In the genomic region with DNA sequence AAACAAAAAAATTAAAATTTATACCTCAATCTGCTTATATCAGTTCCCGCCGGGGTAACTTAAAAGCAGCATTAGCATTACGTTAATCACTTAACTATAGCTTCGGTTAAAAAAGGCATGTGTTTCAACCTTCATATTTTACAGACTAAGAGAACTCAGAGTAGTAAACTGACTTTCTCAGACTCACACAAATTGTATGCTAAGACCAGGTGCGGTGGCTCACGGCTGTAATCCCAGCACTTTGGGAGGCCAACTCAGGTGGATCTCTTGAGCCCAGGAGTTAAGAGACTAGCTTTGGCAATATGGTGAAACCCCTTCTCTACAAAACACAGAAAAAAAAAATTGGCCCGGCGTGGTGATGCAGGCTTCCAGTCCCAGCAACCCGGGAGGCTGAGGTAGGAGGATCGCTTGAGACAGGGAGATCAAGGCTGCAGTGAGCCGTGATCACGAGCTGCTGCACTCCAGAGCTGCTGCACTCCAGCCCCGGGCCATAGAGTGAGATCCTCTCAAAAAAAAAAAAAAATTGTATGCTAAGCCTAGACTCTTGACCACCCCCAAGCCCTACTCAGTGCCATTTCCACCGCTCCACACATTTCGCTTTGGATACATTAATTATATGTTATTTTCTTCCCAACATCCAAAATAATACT, we compare ENCODE assay signal across 8 cellular contexts. TPM values are rescaled to one million over a fixed set of nuclear protein-coding genes. Genes with fewer than 3 reads are reported as not detected.
DNase-seq lines count a peak whose midpoint lies in the region; ATAC-seq and TF ChIP-seq lines count a peak whose summit lies in the region.

No MANE protein-coding gene starts in this region.

- H3K27me3 ChIP-seq in right cardiac atrium (ENCODE audit: control insufficient read depth, insufficient read depth), result no peaks in the 10 kb centered on the region
- H3K27me3 ChIP-seq in stomach, result no peaks in the 10 kb centered on the region

- H3K4me3 Mint-ChIP-seq in activated CD8-positive, alpha-beta memory T cell treated with anti-CD3 and anti-CD28 coated beads, Interleukin-2, amount 10 ng/mL, durations not matched to agents 7 days and 5 days, result peak overlapping the region; percentile 99

- H3K4me1 ChIP-seq in right cardiac atrium (ENCODE audit: control insufficient read depth, insufficient read depth, low read length) (peaks cover 3% of the 10 kb centered on the region), stomach (peaks cover 36 to 77% (median 55%) of the 10 kb centered on the region in 4 donors)

- peak overlapping the region; percentile 90 for H3K27ac Mint-ChIP-seq in activated CD8-positive, alpha-beta memory T cell treated with anti-CD3 and anti-CD28 coated beads, Interleukin-2, amount 10 ng/mL, durations not matched to agents 7 days and 5 days

- TF ChIP-seq CTCF in WI38 (IDR thresholded peaks at IDR 0.05; ENCODE audit: low read depth, low read length), result no peak
- no peak for TF ChIP-seq CTCF in stomach (IDR thresholded peaks at IDR 0.05)

- peak overlapping the region; percentile 92 for H3K4me3 ChIP-seq in WI38 (ENCODE audit: low read depth, low read length)
- H3K4me3 ChIP-seq in right cardiac atrium (ENCODE audit: low read length), result peak overlapping the region; percentile 92
- H3K4me3 ChIP-seq in stomach, result peak overlapping the region; percentile 70 to 86 (median 82)

- no peak for TF ChIP-seq EP300 in stomach (IDR thresholded peaks at IDR 0.05)

- H3K27me3 Mint-ChIP-seq in activated CD8-positive, alpha-beta memory T cell treated with anti-CD3 and anti-CD28 coated beads, Interleukin-2, amount 10 ng/mL, durations not matched to agents 7 days and 5 days, result no peaks in the 10 kb centered on the region

- no peak for TF ChIP-seq POLR2A in stomach (IDR thresholded peaks at IDR 0.05)

- H3K4me1 Mint-ChIP-seq in activated CD8-positive, alpha-beta memory T cell treated with anti-CD3 and anti-CD28 coated beads, Interleukin-2, amount 10 ng/mL, durations not matched to agents 7 days and 5 days, result peaks cover 57% of the 10 kb centered on the region

- ATAC-seq in activated CD8-positive, alpha-beta memory T cell treated with anti-CD3 and anti-CD28 coated beads, Interleukin-2, amount 10 ng/mL, durations not matched to agents 7 days and 5 days, result no peak
- ATAC-seq in right cardiac atrium, result no peak
- no peak for ATAC-seq in GM21737 (IDR thresholded peaks at IDR 0.05; ENCODE audit: unreplicated experiment)

- peaks cover 30% of the 10 kb centered on the region for H3K36me3 Mint-ChIP-seq in activated CD8-positive, alpha-beta memory T cell treated with anti-CD3 and anti-CD28 coated beads, Interleukin-2, amount 10 ng/mL, durations not matched to agents 7 days and 5 days

- no peaks in the 10 kb centered on the region for H3K9me3 ChIP-seq in right cardiac atrium (ENCODE audit: control insufficient read depth, low read length)
- no peaks in the 10 kb centered on the region for H3K9me3 ChIP-seq in stomach

- DNase-seq in activated CD8-positive, alpha-beta memory T cell treated with anti-CD3 and anti-CD28 coated beads, Interleukin-2, amount 10 ng/mL, durations not matched to agents 7 days and 5 days, result peak; percentile 65
- DNase-seq in activated CD8-positive, alpha-beta memory T cell treated with anti-CD3 and anti-CD28 coated beads, Interleukin-2, amount 50 U/mL, for 48 hours, result no peak
- DNase-seq in right cardiac atrium, result peak in 1 of 3 donors; percentile 55
- DNase-seq in stomach, result no peak
- DNase-seq in NOMO-1 (lab: John Stamatoyannopoulos, UW; ENCODE audit: unreplicated experiment in 2 of 2), result no peak
- no peak for DNase-seq in A172 (ENCODE audit: low spot score)

- H3K36me3 ChIP-seq in stomach, result no peaks in the 10 kb centered on the region

- H3K9me3 Mint-ChIP-seq in activated CD8-positive, alpha-beta memory T cell treated with anti-CD3 and anti-CD28 coated beads, Interleukin-2, amount 10 ng/mL, durations not matched to agents 7 days and 5 days (ENCODE audit: low read depth), result no peaks in the 10 kb centered on the region

- intact Hi-C loops in right cardiac atrium (cut with DNase I), result loop anchor here in 3 of 4 donors (5.0 kb wide), 2 partner anchors 67 to 122 kb away; partner anchors contain the start of gene GALM (in 1 of the 3)
- intact Hi-C loops in stomach (cut with DNase I; ENCODE audit: low total_unique reads), result loop anchor here (10.0 kb wide), 1 partner anchor 74 kb away; no protein-coding TSS in a partner anchor

- WGBS in right cardiac atrium, result 30% methylated on average over 15 of the region's 15 CpGs
- WGBS in stomach, 5 donors, result 14 to 28% (median 22%) methylated on average over 15 of the region's 15 CpGs

- CTCF ChIA-PET in activated CD8-positive, alpha-beta memory T cell treated with anti-CD3 and anti-CD28 coated beads, Interleukin-2, amount 10 ng/mL, durations not matched to agents 7 days and 5 days (lab: Charles Lee), result interaction anchor here (1.0 to 12.6 kb wide), 13 partner anchors 11 to 151 kb away, joined by 3 to 166 read pairs (median 6); partner anchors contain the start of genes GALM and SRSF7

- H3K27ac ChIP-seq in right cardiac atrium (ENCODE audit: low read length) (peak overlapping the region; percentile 70), stomach (peak overlapping the region in 4 of 5 donors; percentile 97 to 99 (median 98))

RNA-seq across cellular contexts. Expression of gene HNRNPLL, which starts 2.4 kb away (rescaled TPM):
- total RNA-seq in activated CD8-positive, alpha-beta memory T cell treated with anti-CD3 and anti-CD28 coated beads, Interleukin-2, amount 10 ng/mL, durations not matched to agents 7 days and 5 days, result 100 to 1,000 TPM in 1 of 2 experiments, 10 to 100 TPM in 1; 88.8 to 106 TPM
- total RNA-seq in right cardiac atrium, result 10 to 100 TPM; 33.3 to 38.7 (median 34.9) TPM
- 11.3 TPM for polyA plus RNA-seq in right cardiac atrium
- total RNA-seq in stomach, result 10 to 100 TPM; 22.9 to 97.9 (median 39.1) TPM
- 10 to 100 TPM; 12.2 to 13.6 (median 13.0) TPM for polyA plus RNA-seq in stomach
- 49.2 and 55.8 TPM in 2 replicates for total RNA-seq in A172 (2014; rRNA removed; shearing (Covaris generic))
